In the genomic region with DNA sequence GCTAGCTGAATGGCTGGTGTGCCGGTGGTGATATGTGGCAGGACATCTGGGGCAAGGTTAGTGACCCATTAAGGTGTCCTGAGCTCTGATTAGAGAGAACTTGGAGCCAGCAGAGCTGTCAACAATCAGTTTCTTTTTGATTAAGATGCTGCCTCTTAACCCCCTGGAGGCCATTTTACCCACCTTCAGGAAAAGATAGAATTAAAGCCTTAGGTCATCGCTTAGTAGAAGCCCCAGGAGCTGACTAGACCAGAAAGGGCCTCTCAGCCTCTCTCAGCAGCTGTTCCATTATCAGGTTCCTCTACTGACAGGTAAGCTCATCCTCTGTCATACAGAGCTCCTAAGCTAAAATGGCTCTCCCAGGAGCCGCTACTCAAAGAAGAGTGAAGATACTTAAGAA, we compare ENCODE assay signal across 1 cellular context.
TF ChIP-seq lines count a peak whose summit lies in the region.

No MANE protein-coding gene starts in this region.

TF ChIP-seq in neural cell, 6 proteins besides CTCF, POLR2A, EP300 and RAD21:
- TF ChIP-seq TAF1 (IDR thresholded peaks at IDR 0.05; ENCODE audit: low read depth) (no peak), EZH2 (IDR thresholded peaks at IDR 0.05; ENCODE audit: borderline replicate concordance, insufficient read depth, low read length, poor library complexity, severe bottlenecking) (no peak), REST (IDR thresholded peaks at IDR 0.05; ENCODE audit: borderline replicate concordance) (no peak), MXI1 (conservative IDR thresholded peaks at IDR 0.05; ENCODE audit: poor library complexity, severe bottlenecking) (no peak), POLR2AphosphoS5 (IDR thresholded peaks at IDR 0.05) (no peak), SMC3 (conservative IDR thresholded peaks at IDR 0.05; ENCODE audit: poor library complexity) (no peak)
